In the genomic region with DNA sequence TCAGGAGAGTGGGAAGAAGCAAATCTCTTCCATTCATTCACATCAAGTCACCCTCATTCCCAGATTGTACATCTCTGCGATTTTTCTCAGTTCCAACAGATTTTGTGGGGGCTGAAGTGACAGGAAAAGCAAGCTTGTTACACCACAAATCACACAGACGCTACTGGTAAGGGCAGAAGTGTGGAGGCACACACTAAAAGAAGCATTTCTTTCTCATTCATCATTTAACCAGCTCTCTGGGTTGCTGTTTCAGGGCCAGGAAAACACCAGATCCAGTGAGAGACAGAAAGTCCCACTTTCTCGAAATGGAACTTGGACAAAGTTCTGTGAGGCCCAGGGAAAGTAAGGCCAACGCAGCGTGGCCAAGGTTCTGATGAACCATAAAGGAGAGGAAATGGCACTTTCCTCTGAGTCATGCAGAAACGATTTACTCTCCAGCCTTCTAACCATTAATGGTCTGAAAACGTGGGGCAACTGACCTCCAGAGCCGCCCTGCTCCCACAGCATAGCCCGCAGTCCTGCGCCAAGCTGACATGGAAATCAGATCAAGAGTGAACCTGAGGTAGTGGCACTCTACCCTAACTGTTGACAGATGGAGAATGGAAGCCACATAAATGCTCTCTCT, we compare ENCODE assay signal across 13 cellular contexts.
DNase-seq lines count a peak whose midpoint lies in the region; ATAC-seq, FAIRE-seq and TF ChIP-seq lines count a peak whose summit lies in the region.
"Had no signal": no experiment of that assay in that cellular context is flagged by ENCODE, and none has a peak within 500 bp of the region (broad histone marks: within the 10 kb centered on the region; RNA-seq: fewer than 3 reads in every experiment).

No MANE protein-coding gene starts in this region.

- H3K4me1 ChIP-seq in astrocyte (ENCODE audit: insufficient read depth, low read length), result peaks cover 31% of the 10 kb centered on the region
- H3K4me1 ChIP-seq: upper lobe of right lung had no signal

- no peak overlapping the region for H3K4me3 Mint-ChIP-seq in astrocyte (ENCODE audit: unreplicated experiment)
- H3K4me3 Mint-ChIP-seq: activated CD4-positive, alpha-beta T cell treated with anti-CD3 and anti-CD28 coated beads for 36 hours had no signal

- peak overlapping the region; percentile 28 for H3K9ac ChIP-seq in astrocyte (ENCODE audit: low read length)

- no peaks in the 10 kb centered on the region for H4K20me1 ChIP-seq in astrocyte (ENCODE audit: insufficient read depth, low read length)

- no peaks in the 10 kb centered on the region for H3K9me3 Mint-ChIP-seq in astrocyte (ENCODE audit: unreplicated experiment)

- H3K4me1 Mint-ChIP-seq in astrocyte (ENCODE audit: low read depth, unreplicated experiment), result peaks cover 15% of the 10 kb centered on the region
- H3K4me1 Mint-ChIP-seq: activated CD4-positive, alpha-beta T cell treated with anti-CD3 and anti-CD28 coated beads for 36 hours had no signal

- H3K36me3 Mint-ChIP-seq in astrocyte (ENCODE audit: low read depth, unreplicated experiment), result no peaks in the 10 kb centered on the region

- H3K27ac ChIP-seq in astrocyte (ENCODE audit: low read depth, low read length), result peak overlapping the region; percentile 57
- H3K27ac ChIP-seq: upper lobe of right lung had no signal

- no peaks in the 10 kb centered on the region for H3K9me3 ChIP-seq in astrocyte (ENCODE audit: insufficient read depth, low read depth, low read length)
- H3K9me3 ChIP-seq: upper lobe of right lung had no signal

- H3K4me2 ChIP-seq in astrocyte (ENCODE audit: low read length), result peak overlapping the region; percentile 77

- ATAC-seq in GM21390 (IDR thresholded peaks at IDR 0.05; ENCODE audit: unreplicated experiment) (no peak), HG03045 (IDR thresholded peaks at IDR 0.05; ENCODE audit: unreplicated experiment) (no peak)
- ATAC-seq: activated CD4-positive, alpha-beta T cell treated with anti-CD3 and anti-CD28 coated beads for 36 hours; upper lobe of right lung had no signal

- peak overlapping the region; percentile 61 for H2AFZ ChIP-seq in astrocyte (ENCODE audit: low read depth, low read length)

- peaks cover 8% of the 10 kb centered on the region for H3K27me3 Mint-ChIP-seq in astrocyte (ENCODE audit: low read depth, unreplicated experiment)

- FAIRE-seq in astrocyte (lab: Jason Lieb, UNC) (peak; percentile 59), urothelium cell line (lab: Jason Lieb, UNC) (peak; percentile 30)
- FAIRE-seq: G401.6 had no signal

- no peak overlapping the region for H3K4me3 ChIP-seq in HFF-Myc (replicated peaks; ENCODE audit: low read depth, low read length)
- peak overlapping the region; percentile 15 for H3K4me3 ChIP-seq in astrocyte (ENCODE audit: insufficient read depth, low read depth, low read length)
- H3K4me3 ChIP-seq: upper lobe of right lung had no signal

- peak; percentile 93 for DNase-seq in HFF-Myc (ENCODE audit: extremely low read depth, low read depth)
- peak; percentile 89 for DNase-seq in astrocyte (ENCODE audit: low read depth)
- DNase-seq in kidney tubule cell (ENCODE audit: low spot score), result peak; percentile 89
- peak; percentile 75 for DNase-seq in urothelium cell line (ENCODE audit: low spot score)
- no peak for DNase-seq in NCI-H1417 treated with DMSO at 0.1 percent for 48 hours (lab: John Stamatoyannopoulos, UW)
- DNase-seq: activated CD4-positive, alpha-beta T cell treated with anti-CD3 and anti-CD28 coated beads for 36 hours; activated naive CD4-positive, alpha-beta T cell; effector CD4-positive, alpha-beta T cell; SIG-M5; upper lobe of right lung had no signal

- H3K27ac Mint-ChIP-seq in astrocyte (ENCODE audit: unreplicated experiment), result peak overlapping the region; percentile 67
- H3K27ac Mint-ChIP-seq: activated CD4-positive, alpha-beta T cell treated with anti-CD3 and anti-CD28 coated beads for 36 hours had no signal

- H3K27me3 ChIP-seq in astrocyte (ENCODE audit: insufficient read depth, low read length), result no peaks in the 10 kb centered on the region
- H3K27me3 ChIP-seq: upper lobe of right lung had no signal

- no peak for TF ChIP-seq CTCF in HFF-Myc (IDR thresholded peaks at IDR 0.05; ENCODE audit: low read depth, low read length, missing control alignments)
- no peak for TF ChIP-seq CTCF in astrocyte (IDR thresholded peaks at IDR 0.05; ENCODE audit: insufficient read depth, low read depth, low read length)

- no peaks in the 10 kb centered on the region for H3K36me3 ChIP-seq in astrocyte (ENCODE audit: insufficient read depth, low read length)
- H3K36me3 ChIP-seq: upper lobe of right lung had no signal

- H3K79me2 ChIP-seq in astrocyte (ENCODE audit: insufficient read depth, low read length), result no peaks in the 10 kb centered on the region
